8 cellular contexts compared by ENCODE assay signal in genomic region chr4:139301821-139302611, GRCh38.
DNase-seq lines count a peak whose midpoint lies in the region; ATAC-seq lines count a peak whose summit lies in the region.

Gene NDUFC1, minus strand, starts transcription at chr4:139302477. Its CDS starts 6,679 bp downstream, at chr4:139295798.

- H3K27me3 ChIP-seq in layer of hippocampus (ENCODE audit: control insufficient read depth, insufficient read depth, low read length) = no peaks in the 10 kb centered on the region

- DNase-seq in NCI-H1417 (lab: John Stamatoyannopoulos, UW) (peak; percentile 13 to 81 (median 80)), NCI-H1417 treated with DMSO at 0.1 percent for 48 hours (lab: John Stamatoyannopoulos, UW) (no peak), NCI-H1930 (lab: John Stamatoyannopoulos, UW) (peak; percentile 35 to 44), cerebellar cortex (ENCODE audit: low spot score) (peak; percentile 54)
- peak; percentile 34 to 56 (median 43) for DNase-seq in activated CD4-positive, CD25-positive, alpha-beta regulatory T cell (lab: John Stamatoyannopoulos, UW)
- DNase-seq in stimulated activated CD4-positive, alpha-beta T cell treated with anti-CD3 and anti-CD28 coated beads, Interleukin-2, amount 100 ng/mL, for 4 hours (ENCODE audit: low read depth) = peak; percentile 51

- H3K27ac ChIP-seq in layer of hippocampus (ENCODE audit: low read depth, low read length) = peak within 1 kb of the TSS; percentile 86

- ATAC-seq in HG02852 (IDR thresholded peaks at IDR 0.05; ENCODE audit: unreplicated experiment) = peak; percentile 35
